In genomic region chr5:172770675-172771438, GRCh38 we compare ENCODE assay signal across 8 cellular contexts. TPM values are rescaled to one million over a fixed set of nuclear protein-coding genes. Genes with fewer than 3 reads are reported as not detected.
DNase-seq lines count a peak whose midpoint lies in the region; ATAC-seq and TF ChIP-seq lines count a peak whose summit lies in the region.

Gene DUSP1 (minus strand): TSS chr5:172771195. CDS start chr5:172770952, 243 bp downstream.

- peak within 1 kb of the TSS; percentile 100 for H3K27ac ChIP-seq in CD4-positive, CD25-positive, alpha-beta regulatory T cell (ENCODE audit: insufficient read depth, low read length, poor library complexity, severe bottlenecking)
- H3K27ac ChIP-seq in dorsolateral prefrontal cortex, result peak within 1 kb of the TSS; percentile 93 to 100 (median 100)

- DNase-seq in CD4-positive, CD25-positive, alpha-beta regulatory T cell, result peak; percentile 94 to 99 (median 97)
- DNase-seq in NCI-H748 treated with DMSO at 0.1 percent for 48 hours (lab: John Stamatoyannopoulos, UW) (peak; percentile 90), dorsolateral prefrontal cortex (peak; percentile 95 to 100 (median 99)), lower leg skin (ENCODE audit: low spot score in 2 of 2) (peak; percentile 99 to 100)
- peak; percentile 97 for DNase-seq in activated CD4-positive, alpha-beta memory T cell treated with anti-CD3 and anti-CD28 coated beads, Interleukin-2, amount 10 ng/mL, durations not matched to agents 7 days and 5 days
- peak; percentile 94 to 98 for DNase-seq in stimulated activated CD4-positive, alpha-beta T cell treated with anti-CD3 and anti-CD28 coated beads, Interleukin-4, amount 100 ng/mL, for 4 hours

- peaks cover 25% of the 10 kb centered on the region for H3K36me3 ChIP-seq in CD4-positive, CD25-positive, alpha-beta regulatory T cell (ENCODE audit: control insufficient read depth, insufficient read depth, low read length)

- H3K27me3 Mint-ChIP-seq in CD4-positive, CD25-positive, alpha-beta regulatory T cell, result peaks cover 15% of the 10 kb centered on the region
- no peaks in the 10 kb centered on the region for H3K27me3 Mint-ChIP-seq in activated CD4-positive, alpha-beta memory T cell treated with anti-CD3 and anti-CD28 coated beads, Interleukin-2, amount 10 ng/mL, durations not matched to agents 7 days and 5 days

- TF ChIP-seq CTCF in dorsolateral prefrontal cortex (IDR thresholded peaks at IDR 0.05 in 54 of 56, conservative IDR thresholded peaks at IDR 0.05 in 2 of 56; ENCODE audit: low read depth in 1 of 56, partially characterized antibody in 56 of 56) (peak in 52 of 56 donors; percentile 3 to 74 (median 46)), lower leg skin (IDR thresholded peaks at IDR 0.05) (peak in 1 of 3 donors; percentile 13)

- WGBS in lower leg skin, 2 donors, result 0% methylated on average over 22 to 53 of the region's 89 CpGs

- H3K9me3 ChIP-seq in CD4-positive, CD25-positive, alpha-beta regulatory T cell (ENCODE audit: control insufficient read depth in 2 of 2, low read length in 2 of 2), result no peaks in the 10 kb centered on the region

- H3K27ac Mint-ChIP-seq in CD4-positive, CD25-positive, alpha-beta regulatory T cell, result peak within 1 kb of the TSS; percentile 97 to 100 (median 100)
- peak within 1 kb of the TSS; percentile 95 for H3K27ac Mint-ChIP-seq in activated CD4-positive, alpha-beta memory T cell treated with anti-CD3 and anti-CD28 coated beads, Interleukin-2, amount 10 ng/mL, durations not matched to agents 7 days and 5 days

- CTCF ChIA-PET in activated CD4-positive, alpha-beta memory T cell treated with anti-CD3 and anti-CD28 coated beads, Interleukin-2, amount 10 ng/mL, durations not matched to agents 7 days and 5 days (lab: Charles Lee), result interaction anchor here (0.8 to 3.1 kb wide), 13 partner anchors 10 to 213 kb away, joined by 3 to 29 read pairs (median 5); partner anchors contain the start of genes ATP6V0E1 and RPL26L1

- POLR2A ChIA-PET in activated CD4-positive, alpha-beta memory T cell treated with anti-CD3 and anti-CD28 coated beads, Interleukin-2, amount 10 ng/mL, durations not matched to agents 7 days and 5 days (lab: Charles Lee), result interaction anchor here (0.7 to 3.6 kb wide), 31 partner anchors 10 to 1383 kb away, joined by 3 to 26 read pairs (median 5); partner anchors contain the start of genes ATP6V0E1 and RPL26L1

- ATAC-seq in CD4-positive, CD25-positive, alpha-beta regulatory T cell (ENCODE audit: low read depth in 2 of 2), result peak; percentile 63 to 65
- ATAC-seq in GM19395 (IDR thresholded peaks at IDR 0.05; ENCODE audit: unreplicated experiment) (peak; percentile 61), HG03558 (IDR thresholded peaks at IDR 0.05; ENCODE audit: extremely low read depth, unreplicated experiment) (peak; percentile 24)

- H3K36me3 Mint-ChIP-seq in CD4-positive, CD25-positive, alpha-beta regulatory T cell, result peaks cover 8% of the 10 kb centered on the region
- H3K36me3 Mint-ChIP-seq in activated CD4-positive, alpha-beta memory T cell treated with anti-CD3 and anti-CD28 coated beads, Interleukin-2, amount 10 ng/mL, durations not matched to agents 7 days and 5 days (ENCODE audit: low read depth), result peaks cover 19% of the 10 kb centered on the region

- peak in 1 of 2 donors; percentile 100 for TF ChIP-seq POLR2A in lower leg skin (IDR thresholded peaks at IDR 0.05)

- intact Hi-C loops in dorsolateral prefrontal cortex (cut with DNase I) (loop anchor here (1.0 to 10.0 kb wide), 5 partner anchors 54 to 134 kb away; partner anchors contain the start of gene ERGIC1 (in 1 of the 2)), lower leg skin (cut with DNase I; ENCODE audit: low total_unique reads) (loop anchor here (5.0 to 10.0 kb wide), 2 partner anchors 54 to 154 kb away; no protein-coding TSS in a partner anchor)

- H3K4me3 ChIP-seq in CD4-positive, CD25-positive, alpha-beta regulatory T cell (ENCODE audit: low read depth, low read length), result peak within 1 kb of the TSS; percentile 99
- peak within 1 kb of the TSS; percentile 63 to 99 (median 92) for H3K4me3 ChIP-seq in dorsolateral prefrontal cortex
- peak within 1 kb of the TSS; percentile 75 for H3K4me3 ChIP-seq in lower leg skin (ENCODE audit: low read depth, poor library complexity, severe bottlenecking)

- peaks cover 66% of the 10 kb centered on the region for H3K4me1 ChIP-seq in CD4-positive, CD25-positive, alpha-beta regulatory T cell (ENCODE audit: control insufficient read depth, insufficient read depth, low read length, poor library complexity, severe bottlenecking)

- peaks cover 23 to 78% (median 56%) of the 10 kb centered on the region in 4 donors for H3K4me1 Mint-ChIP-seq in CD4-positive, CD25-positive, alpha-beta regulatory T cell
- peaks cover 44% of the 10 kb centered on the region for H3K4me1 Mint-ChIP-seq in activated CD4-positive, alpha-beta memory T cell treated with anti-CD3 and anti-CD28 coated beads, Interleukin-2, amount 10 ng/mL, durations not matched to agents 7 days and 5 days

- H3K27me3 ChIP-seq in CD4-positive, CD25-positive, alpha-beta regulatory T cell (ENCODE audit: control insufficient read depth, insufficient read depth, low read length), result no peaks in the 10 kb centered on the region
- no peaks in the 10 kb centered on the region for H3K27me3 ChIP-seq in dorsolateral prefrontal cortex

- H3K9me3 Mint-ChIP-seq in CD4-positive, CD25-positive, alpha-beta regulatory T cell, result peaks cover 0 to 2% (median 0%) of the 10 kb centered on the region in 7 donors
- no peaks in the 10 kb centered on the region for H3K9me3 Mint-ChIP-seq in activated CD4-positive, alpha-beta memory T cell treated with anti-CD3 and anti-CD28 coated beads, Interleukin-2, amount 10 ng/mL, durations not matched to agents 7 days and 5 days

- H3K4me3 Mint-ChIP-seq in CD4-positive, CD25-positive, alpha-beta regulatory T cell, result peak within 1 kb of the TSS; percentile 94 to 99 (median 96)
- peak within 1 kb of the TSS; percentile 86 for H3K4me3 Mint-ChIP-seq in activated CD4-positive, alpha-beta memory T cell treated with anti-CD3 and anti-CD28 coated beads, Interleukin-2, amount 10 ng/mL, durations not matched to agents 7 days and 5 days

RNA-seq across cellular contexts. Expression of gene DUSP1, which starts in this region (rescaled TPM):
- total RNA-seq in CD4-positive, CD25-positive, alpha-beta regulatory T cell, result 2,095 TPM
- 100 to 1,000 TPM; 298 to 551 (median 412) TPM for polyA plus RNA-seq in CD4-positive, CD25-positive, alpha-beta regulatory T cell
- total RNA-seq in activated CD4-positive, alpha-beta memory T cell treated with anti-CD3 and anti-CD28 coated beads, Interleukin-2, amount 10 ng/mL, durations not matched to agents 7 days and 5 days, result 10 to 100 TPM; 17.0 to 18.8 TPM
- 100 to 1,000 TPM in 26 of 120 experiments, 10 to 100 TPM in 94; 25.5 to 228 (median 63.6) TPM for total RNA-seq in dorsolateral prefrontal cortex
- total RNA-seq in lower leg skin, result 1,000 to 10,000 TPM in 3 of 4 donors, 100 to 1,000 TPM in 1; 811 to 2,389 (median 1,820) TPM

Comparison
In these comparisons a context has a peak if more than half of its experiments do, and no peak if none do; other contexts are left out.
1. Peak in every context shown above with its lines: DNase-seq, ATAC-seq, H3K4me3 ChIP-seq and H3K27ac ChIP-seq.